Comparison of ENCODE assay signal across 8 cellular contexts in the genomic region with DNA sequence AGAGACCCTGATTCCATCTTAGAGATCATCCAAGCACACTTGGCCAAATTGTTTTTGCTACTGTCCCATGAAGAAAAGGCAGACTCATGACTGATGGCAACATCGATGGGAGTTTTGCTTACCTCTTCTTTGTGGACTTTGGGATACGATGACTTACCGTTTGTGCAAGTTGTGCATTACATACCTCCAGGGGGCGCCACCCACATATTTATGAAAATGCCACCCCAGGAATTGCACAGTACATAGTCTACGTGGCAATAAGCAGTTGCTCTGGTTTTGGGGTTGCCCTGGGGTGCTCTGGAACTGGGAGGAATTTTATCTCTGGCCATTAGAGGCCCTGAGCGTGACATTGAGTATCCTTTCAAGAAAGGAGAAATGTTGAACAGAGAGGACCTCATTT.
DNase-seq lines count a peak whose midpoint lies in the region; ATAC-seq and TF ChIP-seq lines count a peak whose summit lies in the region.
"Not testable (repeated sequence)": the region's sequence is repeated elsewhere in the genome, so short reads cannot be mapped to it uniquely, and the experiment has no call there.

No MANE protein-coding gene starts in this region.

- H3K27me3 ChIP-seq in NT2/D1 (ENCODE audit: insufficient read depth, insufficient read length): not testable (repeated sequence)

- not testable (repeated sequence) for H3K4me1 ChIP-seq in NT2/D1 (ENCODE audit: insufficient read depth, insufficient read length)

- peaks cover 16% of the 10 kb centered on the region; the same call in 1 of the 2 replicates for H3K9me3 ChIP-seq in NT2/D1 (ENCODE audit: insufficient read depth, low read length)

- CTCF ChIA-PET in activated naive CD4-positive, alpha-beta T cell treated with anti-CD3 and anti-CD28 coated beads for 36 hours (lab: Charles Lee): not testable (repeated sequence)

- not testable (repeated sequence) for H3K4me3 Mint-ChIP-seq in activated naive CD4-positive, alpha-beta T cell treated with anti-CD3 and anti-CD28 coated beads for 36 hours; natural killer cell

- not testable (repeated sequence) for H3K4me3 ChIP-seq in NT2/D1 (ENCODE audit: insufficient read length, low read depth); fibroblast of the aortic adventitia (ENCODE audit: low read depth, low read length)

- not testable (repeated sequence) for H3K36me3 Mint-ChIP-seq in activated naive CD4-positive, alpha-beta T cell treated with anti-CD3 and anti-CD28 coated beads for 36 hours (ENCODE audit: low read depth); natural killer cell

- DNase-seq in CD1c-positive myeloid dendritic cell (ENCODE audit: extremely low spot score) (peak; percentile 15), HS-5 (ENCODE audit: low read depth) (peak; percentile 4), NT2/D1 (ENCODE audit: low read depth, low spot score) (peak; percentile 50), fibroblast of the aortic adventitia (ENCODE audit: low read depth) (peak; percentile 28), natural killer cell (peak; percentile 23)
- peak; percentile 9 for DNase-seq in activated CD4-positive, CD25-positive, alpha-beta regulatory T cell treated with anti-CD3 and anti-CD28 coated beads, Interleukin-2, amount 50 U/mL, for 16 hours (ENCODE audit: low read depth, low spot score)
- DNase-seq in activated naive CD4-positive, alpha-beta T cell treated with anti-CD3 and anti-CD28 coated beads for 36 hours: peak; percentile 84
- peak; percentile 51 for DNase-seq in stimulated activated CD8-positive, alpha-beta memory T cell treated with anti-CD3 and anti-CD28 coated beads, Interleukin-15, amount 100 ng/mL, for 1 hour (ENCODE audit: low read depth)

- H3K4me1 Mint-ChIP-seq in activated naive CD4-positive, alpha-beta T cell treated with anti-CD3 and anti-CD28 coated beads for 36 hours (ENCODE audit: low read depth); natural killer cell: not testable (repeated sequence)

- H3K9me3 Mint-ChIP-seq in activated naive CD4-positive, alpha-beta T cell treated with anti-CD3 and anti-CD28 coated beads for 36 hours; natural killer cell: not testable (repeated sequence)

- not testable (repeated sequence) for H3K36me3 ChIP-seq in NT2/D1 (ENCODE audit: insufficient read depth, insufficient read length, low read length)

- H3K9ac ChIP-seq in NT2/D1 (ENCODE audit: insufficient read length, low read depth): not testable (repeated sequence)

- H3K27me3 Mint-ChIP-seq in activated naive CD4-positive, alpha-beta T cell treated with anti-CD3 and anti-CD28 coated beads for 36 hours (ENCODE audit: low read depth): not testable (repeated sequence)
- H3K27me3 Mint-ChIP-seq in natural killer cell (ENCODE audit: low read depth in 2 of 2): peaks cover 2 to 16% of the 10 kb centered on the region in 2 donors

- intact Hi-C loops in activated naive CD4-positive, alpha-beta T cell treated with anti-CD3 and anti-CD28 coated beads for 36 hours (cut with micrococcal nuclease): loop anchor here (2.0 to 10.0 kb wide), 5 partner anchors 90 to 1332 kb away; no protein-coding TSS in a partner anchor
- intact Hi-C loops in natural killer cell (cut with micrococcal nuclease): loop anchor here (2.0 kb wide), 1 partner anchor 576 kb away; no protein-coding TSS in a partner anchor

- not testable (repeated sequence) for H3K27ac Mint-ChIP-seq in activated naive CD4-positive, alpha-beta T cell treated with anti-CD3 and anti-CD28 coated beads for 36 hours; natural killer cell

- not testable (repeated sequence) for ATAC-seq in natural killer cell

- TF ChIP-seq CTCF in fibroblast of the aortic adventitia (IDR thresholded peaks at IDR 0.05; ENCODE audit: insufficient read depth, low read length) (peak; percentile 23), natural killer cell (IDR thresholded peaks at IDR 0.05) (peak; percentile 22)

Comparison
In these comparisons a context has a peak if more than half of its experiments do, and no peak if none do; other contexts are left out.
1. DNase-seq: peak in every context shown above with its lines; median percentile 84 in activated naive CD4-positive, alpha-beta T cell treated with anti-CD3 and anti-CD28 coated beads for 36 hours; 51 in stimulated activated CD8-positive, alpha-beta memory T cell treated with anti-CD3 and anti-CD28 coated beads, Interleukin-15, amount 100 ng/mL, for 1 hour; 50 in NT2/D1; 28 in fibroblast of the aortic adventitia; 23 in natural killer cell; 15 in CD1c-positive myeloid dendritic cell; 9 in activated CD4-positive, CD25-positive, alpha-beta regulatory T cell treated with anti-CD3 and anti-CD28 coated beads, Interleukin-2, amount 50 U/mL, for 16 hours; 4 in HS-5.